Comparison of ENCODE assay signal across 8 cellular contexts in genomic region chr2:73828818-73829570, GRCh38. TPM values are rescaled to one million over a fixed set of nuclear protein-coding genes. Genes with fewer than 3 reads are reported as not detected.
DNase-seq lines count a peak whose midpoint lies in the region; ATAC-seq lines count a peak whose summit lies in the region.

Gene STAMBP, plus strand, starts transcription at chr2:73828961. Its CDS starts 1,896 bp downstream, at chr2:73830857.

- peak within 1 kb of the TSS; percentile 75 to 99 (median 97) for H3K27ac Mint-ChIP-seq in IgD-negative memory B cell

- H3K27me3 Mint-ChIP-seq in IgD-negative memory B cell = no peaks in the 10 kb centered on the region

- peaks cover 0 to 5% (median 4%) of the 10 kb centered on the region in 3 donors for H3K9me3 Mint-ChIP-seq in IgD-negative memory B cell

- DNase-seq in DMS 273 treated with DMSO at 0.1 percent for 48 hours (lab: John Stamatoyannopoulos, UW) (peak; percentile 97), OCI-M2 (lab: John Stamatoyannopoulos, UW; ENCODE audit: unreplicated experiment) (peak; percentile 50), activated T-cell treated with anti-CD3 and anti-CD28 coated beads for 4 hours (peak; percentile 79), epidermal melanocyte (ENCODE audit: insufficient read length, low spot score) (peak; percentile 92), middle frontal gyrus (ENCODE audit: extremely low spot score, low spot score) (peak; percentile 96)
- peak; percentile 78 to 87 for DNase-seq in stimulated activated CD8-positive, alpha-beta memory T cell treated with anti-CD3 and anti-CD28 coated beads, Interleukin-2, amount 100 ng/mL, for 48 hours (ENCODE audit: low read depth in 2 of 2)

- H3K36me3 Mint-ChIP-seq in IgD-negative memory B cell = peaks cover 5% of the 10 kb centered on the region

- peak within 1 kb of the TSS; percentile 87 to 99 (median 97) for H3K4me3 Mint-ChIP-seq in IgD-negative memory B cell

- peak; percentile 84 for ATAC-seq in GM21529 (IDR thresholded peaks at IDR 0.05; ENCODE audit: unreplicated experiment)

- peaks cover 15 to 43% (median 30%) of the 10 kb centered on the region in 3 donors for H3K4me1 Mint-ChIP-seq in IgD-negative memory B cell

RNA-seq across cellular contexts. Expression of gene STAMBP, which starts in this region (rescaled TPM):
- polyA plus RNA-seq in IgD-negative memory B cell = 50.0 TPM

Comparison
In these comparisons a context has a peak if more than half of its experiments do, and no peak if none do; other contexts are left out.
1. Peak in every context shown above with its lines: DNase-seq and ATAC-seq.